ENCODE assay signal across 1 cellular context in genomic region chr1:236147521-236148470, GRCh38.
TF ChIP-seq lines count a peak whose summit lies in the region.

No MANE protein-coding gene starts in this region.

TF ChIP-seq in GM12878, 131 proteins besides CTCF, POLR2A, EP300 and RAD21:
- TF ChIP-seq, protein P1, sequence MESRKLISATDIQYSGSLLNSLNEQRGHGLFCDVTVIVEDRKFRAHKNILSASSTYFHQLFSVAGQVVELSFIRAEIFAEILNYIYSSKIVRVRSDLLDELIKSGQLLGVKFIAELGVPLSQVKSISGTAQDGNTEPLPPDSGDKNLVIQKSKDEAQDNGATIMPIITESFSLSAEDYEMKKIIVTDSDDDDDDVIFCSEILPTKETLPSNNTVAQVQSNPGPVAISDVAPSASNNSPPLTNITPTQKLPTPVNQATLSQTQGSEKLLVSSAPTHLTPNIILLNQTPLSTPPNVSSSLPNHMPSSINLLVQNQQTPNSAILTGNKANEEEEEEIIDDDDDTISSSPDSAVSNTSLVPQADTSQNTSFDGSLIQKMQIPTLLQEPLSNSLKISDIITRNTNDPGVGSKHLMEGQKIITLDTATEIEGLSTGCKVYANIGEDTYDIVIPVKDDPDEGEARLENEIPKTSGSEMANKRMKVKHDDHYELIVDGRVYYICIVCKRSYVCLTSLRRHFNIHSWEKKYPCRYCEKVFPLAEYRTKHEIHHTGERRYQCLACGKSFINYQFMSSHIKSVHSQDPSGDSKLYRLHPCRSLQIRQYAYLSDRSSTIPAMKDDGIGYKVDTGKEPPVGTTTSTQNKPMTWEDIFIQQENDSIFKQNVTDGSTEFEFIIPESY (IDR thresholded peaks at IDR 0.05), result 0 out of 2 replicates have a peak, but pooled peaks have one; percentile 8
- TF ChIP-seq, protein P2, sequence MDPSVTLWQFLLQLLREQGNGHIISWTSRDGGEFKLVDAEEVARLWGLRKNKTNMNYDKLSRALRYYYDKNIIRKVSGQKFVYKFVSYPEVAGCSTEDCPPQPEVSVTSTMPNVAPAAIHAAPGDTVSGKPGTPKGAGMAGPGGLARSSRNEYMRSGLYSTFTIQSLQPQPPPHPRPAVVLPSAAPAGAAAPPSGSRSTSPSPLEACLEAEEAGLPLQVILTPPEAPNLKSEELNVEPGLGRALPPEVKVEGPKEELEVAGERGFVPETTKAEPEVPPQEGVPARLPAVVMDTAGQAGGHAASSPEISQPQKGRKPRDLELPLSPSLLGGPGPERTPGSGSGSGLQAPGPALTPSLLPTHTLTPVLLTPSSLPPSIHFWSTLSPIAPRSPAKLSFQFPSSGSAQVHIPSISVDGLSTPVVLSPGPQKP (IDR thresholded peaks at IDR 0.05; ENCODE audit: low read depth, low read length), result no peak
- TF ChIP-seq ETV6 (conservative IDR thresholded peaks at IDR 0.05 in 1 of 2, IDR thresholded peaks at IDR 0.05 in 1 of 2; ENCODE audit: borderline replicate concordance in 1 of 2, low read depth in 1 of 2) (no peak), POLR2AphosphoS5 (IDR thresholded peaks at IDR 0.05; ENCODE audit: low read length) (no peak), SMC3 (IDR thresholded peaks at IDR 0.05; ENCODE audit: borderline replicate concordance, low read length) (no peak), IKZF1 (conservative IDR thresholded peaks at IDR 0.05) (0 out of 2 replicates have a peak, but pooled peaks have one; percentile 55), DPF2 (IDR thresholded peaks at IDR 0.05) (no peak), SPI1 (IDR thresholded peaks at IDR 0.05; ENCODE audit: borderline replicate concordance, insufficient read depth, low read depth, low read length) (peak; percentile 66; the same call in 1 of the 2 replicates), MEF2B (IDR thresholded peaks at IDR 0.05; ENCODE audit: partially characterized antibody, poor library complexity, severe bottlenecking) (no peak), IKZF2 (IDR thresholded peaks at IDR 0.05) (peak in 1 of 2 experiments; percentile 6; a peak in 1 of 4 replicates), CREB1 (IDR thresholded peaks at IDR 0.05; ENCODE audit: low read depth) (no peak)
- TF ChIP-seq, protein P3, sequence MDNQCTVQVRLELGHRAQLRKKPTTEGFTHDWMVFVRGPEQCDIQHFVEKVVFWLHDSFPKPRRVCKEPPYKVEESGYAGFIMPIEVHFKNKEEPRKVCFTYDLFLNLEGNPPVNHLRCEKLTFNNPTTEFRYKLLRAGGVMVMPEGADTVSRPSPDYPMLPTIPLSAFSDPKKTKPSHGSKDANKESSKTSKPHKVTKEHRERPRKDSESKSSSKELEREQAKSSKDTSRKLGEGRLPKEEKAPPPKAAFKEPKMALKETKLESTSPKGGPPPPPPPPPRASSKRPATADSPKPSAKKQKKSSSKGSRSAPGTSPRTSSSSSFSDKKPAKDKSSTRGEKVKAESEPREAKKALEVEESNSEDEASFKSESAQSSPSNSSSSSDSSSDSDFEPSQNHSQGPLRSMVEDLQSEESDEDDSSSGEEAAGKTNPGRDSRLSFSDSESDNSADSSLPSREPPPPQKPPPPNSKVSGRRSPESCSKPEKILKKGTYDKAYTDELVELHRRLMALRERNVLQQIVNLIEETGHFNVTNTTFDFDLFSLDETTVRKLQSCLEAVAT (IDR thresholded peaks at IDR 0.05), result peak; percentile 69; the same call in 1 of the 2 replicates
